Comparison of ENCODE assay signal across 10 cellular contexts in genomic region chr9:131776473-131776872, GRCh38. TPM values are rescaled to one million over a fixed set of nuclear protein-coding genes. Genes with fewer than 3 reads are reported as not detected.
DNase-seq lines count a peak whose midpoint lies in the region; TF ChIP-seq lines count a peak whose summit lies in the region.
"Had no signal": no experiment of that assay in that cellular context is flagged by ENCODE, and none has a peak within 500 bp of the region (broad histone marks: within the 10 kb centered on the region; RNA-seq: fewer than 3 reads in every experiment).

No MANE protein-coding gene starts in this region.

- H3K9me3 Mint-ChIP-seq in activated naive CD4-positive, alpha-beta T cell treated with anti-CD3 and anti-CD28 coated beads for 36 hours, result no peaks in the 10 kb centered on the region

- H3K27ac Mint-ChIP-seq in activated naive CD4-positive, alpha-beta T cell treated with anti-CD3 and anti-CD28 coated beads for 36 hours, result no peak overlapping the region

- H3K4me3 ChIP-seq in SK-N-SH (ENCODE audit: low read depth in 2 of 2, low read length in 1 of 2) (no peak overlapping the region), fibroblast of mammary gland (ENCODE audit: control insufficient read depth, low read depth, low read length) (no peak overlapping the region), dorsolateral prefrontal cortex (no peak overlapping the region)
- H3K4me3 ChIP-seq: heart left ventricle, skin epidermis had no signal

- 28% methylated on average over 3 of the region's 7 CpGs for WGBS in SK-N-SH (ENCODE audit: low lambda C conversion rate)

- H3K27me3 ChIP-seq in SK-N-SH (ENCODE audit: insufficient read depth) (no peaks in the 10 kb centered on the region), dorsolateral prefrontal cortex (peaks cover 0 to 5% (median 0%) of the 10 kb centered on the region in 45 donors)

- H3K27ac ChIP-seq in SK-N-SH (ENCODE audit: low read depth in 2 of 2, low read length in 1 of 2) (no peak overlapping the region), dorsolateral prefrontal cortex (no peak overlapping the region)
- H3K27ac ChIP-seq: heart left ventricle, skin epidermis had no signal

- H3K4me1 Mint-ChIP-seq in activated naive CD4-positive, alpha-beta T cell treated with anti-CD3 and anti-CD28 coated beads for 36 hours (ENCODE audit: low read depth), result peaks cover 7% of the 10 kb centered on the region

- no peaks in the 10 kb centered on the region for H3K79me2 ChIP-seq in SK-N-SH (ENCODE audit: insufficient read depth)

- POLR2A ChIA-PET in SK-N-SH (lab: Yijun Ruan, JAX), result no interaction called here

- no peak for TF ChIP-seq RAD21 in SK-N-SH (IDR thresholded peaks at IDR 0.05; ENCODE audit: low read length)

- no peak overlapping the region for H2AFZ ChIP-seq in SK-N-SH (ENCODE audit: low read depth)

- no peak overlapping the region for H3K4me2 ChIP-seq in SK-N-SH

- no peaks in the 10 kb centered on the region for H3K36me3 Mint-ChIP-seq in activated naive CD4-positive, alpha-beta T cell treated with anti-CD3 and anti-CD28 coated beads for 36 hours (ENCODE audit: low read depth)

- no peaks in the 10 kb centered on the region; the same call in 1 of the 2 replicates for H4K20me1 ChIP-seq in SK-N-SH (ENCODE audit: insufficient read depth)

- H3K36me3 ChIP-seq in SK-N-SH (replicated peaks in 1 of 2; ENCODE audit: control insufficient read depth in 1 of 2, insufficient read depth in 2 of 2, low read length in 1 of 2), result no peaks in the 10 kb centered on the region
- H3K36me3 ChIP-seq: heart left ventricle had no signal

- DNase-seq in activated naive CD4-positive, alpha-beta T cell treated with anti-CD3 and anti-CD28 coated beads for 36 hours, result peak; percentile 63
- DNase-seq in activated naive CD4-positive, alpha-beta T cell treated with Interleukin-2 at 50 U/mL for 16 hours, result no peak
- DNase-seq in SK-N-SH, result no peak
- peak; percentile 40 for DNase-seq in fibroblast of mammary gland (ENCODE audit: low read depth)
- peak; percentile 16 to 46 for DNase-seq in stimulated activated CD4-positive, alpha-beta T cell treated with anti-CD3 and anti-CD28 coated beads, Interleukin-4, amount 100 ng/mL, for 48 hours (ENCODE audit: low read depth in 2 of 2)
- no peak for DNase-seq in NCI-H2107 treated with DMSO at 0.1 percent for 48 hours (lab: John Stamatoyannopoulos, UW; ENCODE audit: unreplicated experiment)
- no peak for DNase-seq in dorsolateral prefrontal cortex
- DNase-seq in HCEC 1CT, result no peak

- no peak for TF ChIP-seq EP300 in SK-N-SH (IDR thresholded peaks at IDR 0.05; ENCODE audit: borderline replicate concordance in 1 of 2, low read depth in 1 of 2, low read length in 1 of 2)

- H3K4me1 ChIP-seq in SK-N-SH (ENCODE audit: control insufficient read depth in 1 of 2, insufficient read depth in 2 of 2, low read depth in 1 of 2, low read length in 1 of 2), result no peaks in the 10 kb centered on the region
- H3K4me1 ChIP-seq: heart left ventricle had no signal

- H3K4me3 Mint-ChIP-seq in activated naive CD4-positive, alpha-beta T cell treated with anti-CD3 and anti-CD28 coated beads for 36 hours, result no peak overlapping the region

- H3K27me3 Mint-ChIP-seq in activated naive CD4-positive, alpha-beta T cell treated with anti-CD3 and anti-CD28 coated beads for 36 hours (ENCODE audit: low read depth), result peaks cover 27% of the 10 kb centered on the region

- CTCF ChIA-PET in activated naive CD4-positive, alpha-beta T cell treated with anti-CD3 and anti-CD28 coated beads for 36 hours (lab: Charles Lee), result no interaction called here
- CTCF ChIA-PET in SK-N-SH (lab: Yijun Ruan, JAX), result interaction anchor here (1.0 kb wide), 1 partner anchor 10 kb away, joined by 3 read pairs; no protein-coding TSS in a partner anchor

- intact Hi-C loops in activated naive CD4-positive, alpha-beta T cell treated with anti-CD3 and anti-CD28 coated beads for 36 hours (cut with micrococcal nuclease), result no loop called here
- intact Hi-C loops in dorsolateral prefrontal cortex (cut with DNase I), result no loop called here

- TF ChIP-seq CTCF in SK-N-SH (IDR thresholded peaks at IDR 0.05), result no peak
- TF ChIP-seq CTCF in fibroblast of mammary gland (conservative IDR thresholded peaks at IDR 0.05; ENCODE audit: control insufficient read depth, insufficient read depth, low read depth, low read length), result no peak
- TF ChIP-seq CTCF in dorsolateral prefrontal cortex (IDR thresholded peaks at IDR 0.05 in 54 of 56, conservative IDR thresholded peaks at IDR 0.05 in 2 of 56; ENCODE audit: low read depth in 1 of 56, partially characterized antibody in 56 of 56), result no peak

- no peaks in the 10 kb centered on the region for H3K9me3 ChIP-seq in SK-N-SH
- H3K9me3 ChIP-seq: heart left ventricle had no signal

- H3K9me2 ChIP-seq in SK-N-SH, result no peaks in the 10 kb centered on the region

- no peak overlapping the region for H3K9ac ChIP-seq in SK-N-SH

- no peaks in the 10 kb centered on the region for H3F3A ChIP-seq in SK-N-SH (replicated peaks; ENCODE audit: insufficient read depth)

TF ChIP-seq in SK-N-SH, 30 proteins besides CTCF, POLR2A, EP300 and RAD21:
- TF ChIP-seq EZH2phosphoT487 (IDR thresholded peaks at IDR 0.05; ENCODE audit: borderline replicate concordance, low read depth), result no peak
- no peak for TF ChIP-seq RXRA (IDR thresholded peaks at IDR 0.05; ENCODE audit: borderline replicate concordance, low read depth)
- peak; percentile 95 for TF ChIP-seq REST (IDR thresholded peaks at IDR 0.05; ENCODE audit: low read depth, low read length)
- TF ChIP-seq MXI1 (IDR thresholded peaks at IDR 0.05; ENCODE audit: low read depth, low read length), result no peak
- TF ChIP-seq NRF1 (IDR thresholded peaks at IDR 0.05; ENCODE audit: low read depth, low read length), result no peak
- TF ChIP-seq ELF1 (IDR thresholded peaks at IDR 0.05), result no peak
- TF ChIP-seq, protein P1, sequence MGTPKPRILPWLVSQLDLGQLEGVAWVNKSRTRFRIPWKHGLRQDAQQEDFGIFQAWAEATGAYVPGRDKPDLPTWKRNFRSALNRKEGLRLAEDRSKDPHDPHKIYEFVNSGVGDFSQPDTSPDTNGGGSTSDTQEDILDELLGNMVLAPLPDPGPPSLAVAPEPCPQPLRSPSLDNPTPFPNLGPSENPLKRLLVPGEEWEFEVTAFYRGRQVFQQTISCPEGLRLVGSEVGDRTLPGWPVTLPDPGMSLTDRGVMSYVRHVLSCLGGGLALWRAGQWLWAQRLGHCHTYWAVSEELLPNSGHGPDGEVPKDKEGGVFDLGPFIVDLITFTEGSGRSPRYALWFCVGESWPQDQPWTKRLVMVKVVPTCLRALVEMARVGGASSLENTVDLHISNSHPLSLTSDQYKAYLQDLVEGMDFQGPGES (IDR thresholded peaks at IDR 0.05; ENCODE audit: low read depth, low read length), result no peak
- no peak for TF ChIP-seq NFIC (IDR thresholded peaks at IDR 0.05; ENCODE audit: borderline replicate concordance)
TF ChIP-seq in SK-N-SH: peak in this region for 1.

RNA-seq across cellular contexts. Expression of gene RAPGEF1, which starts 36.6 kb away (rescaled TPM):
- total RNA-seq in activated naive CD4-positive, alpha-beta T cell treated with anti-CD3 and anti-CD28 coated beads for 36 hours, result 10 to 100 TPM; 55.9 to 59.9 TPM
- polyA plus RNA-seq in SK-N-SH (2012; rRNA removed), result 26.2 and 27.0 TPM in 2 replicates
- 16.1 and 21.6 TPM in 2 replicates for polyA plus RNA-seq in SK-N-SH (2012; cell fraction: cytosol; rRNA removed)
- 28.8 and 31.1 TPM in 2 replicates for polyA plus RNA-seq in SK-N-SH (2012; cell fraction: nucleus; rRNA removed)
- 100 to 1,000 TPM in 115 of 120 experiments, 10 to 100 TPM in 5; 96.5 to 222 (median 138) TPM for total RNA-seq in dorsolateral prefrontal cortex

Comparison
In these comparisons a context has a peak if more than half of its experiments do, and no peak if none do; other contexts are left out.
1. DNase-seq: peak in activated naive CD4-positive, alpha-beta T cell treated with anti-CD3 and anti-CD28 coated beads for 36 hours (single experiment), fibroblast of mammary gland (single experiment) and stimulated activated CD4-positive, alpha-beta T cell treated with anti-CD3 and anti-CD28 coated beads, Interleukin-4, amount 100 ng/mL, for 48 hours (2 of 2); none in activated naive CD4-positive, alpha-beta T cell treated with Interleukin-2 at 50 U/mL for 16 hours (single experiment), SK-N-SH (single experiment), NCI-H2107 treated with DMSO at 0.1 percent for 48 hours (single experiment), dorsolateral prefrontal cortex (0 of 10) and HCEC 1CT (single experiment).